ENCODE assay signal across 8 cellular contexts in the genomic region with DNA sequence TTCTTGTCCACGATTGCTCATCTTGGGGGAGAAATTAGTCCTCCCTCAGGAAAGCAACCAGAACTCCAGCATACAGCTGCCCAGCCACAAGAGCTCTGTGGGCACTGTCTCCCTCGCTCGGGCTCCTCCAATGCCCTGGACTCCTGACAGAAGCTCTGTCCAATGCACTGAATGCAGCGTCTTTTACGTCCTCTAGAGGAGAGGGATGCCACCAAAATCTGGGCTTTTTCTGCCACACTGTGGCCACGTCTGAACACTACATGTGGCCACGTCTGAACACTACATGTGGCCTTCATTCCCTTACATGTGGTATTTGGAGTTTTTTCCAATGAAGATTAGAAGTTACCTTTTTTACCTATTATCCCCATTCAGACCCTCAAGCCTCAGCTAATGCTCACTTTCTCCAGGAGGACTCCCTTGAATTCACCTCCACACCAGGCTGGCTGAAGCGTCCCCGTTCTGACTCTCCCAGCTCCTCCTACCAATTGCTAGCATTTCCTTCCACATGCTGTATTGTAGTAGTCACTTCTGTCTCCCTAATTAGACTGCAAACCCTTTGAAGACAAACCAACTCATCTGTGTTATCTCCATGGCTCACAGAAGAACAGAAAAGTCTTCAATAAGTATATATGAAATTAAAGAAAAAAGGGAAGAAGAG.
DNase-seq lines count a peak whose midpoint lies in the region; ATAC-seq and TF ChIP-seq lines count a peak whose summit lies in the region.

No MANE protein-coding gene starts in this region.

- H3K27me3 ChIP-seq in Peyer's patch = no peaks in the 10 kb centered on the region

- H3K27me3 Mint-ChIP-seq in endothelial cell (ENCODE audit: unreplicated experiment) (peaks cover 2% of the 10 kb centered on the region), mesothelial cell of epicardium (ENCODE audit: low read depth) (peaks cover 74% of the 10 kb centered on the region)
- peaks cover 11% of the 10 kb centered on the region for H3K27me3 Mint-ChIP-seq in activated T-helper 17 cell treated with anti-CD3 and anti-CD28 coated beads, Interleukin-2, amount 50 U/mL, for 72 hours

- H3K4me1 ChIP-seq in Peyer's patch = no peaks in the 10 kb centered on the region

- peak overlapping the region in 2 of 4 donors; percentile 25 to 37 for H3K4me3 ChIP-seq in Peyer's patch

- H3K36me3 Mint-ChIP-seq in endothelial cell (ENCODE audit: low read depth, unreplicated experiment) (no peaks in the 10 kb centered on the region), mesothelial cell of epicardium (no peaks in the 10 kb centered on the region)
- no peaks in the 10 kb centered on the region for H3K36me3 Mint-ChIP-seq in activated T-helper 17 cell treated with anti-CD3 and anti-CD28 coated beads, Interleukin-2, amount 50 U/mL, for 72 hours (ENCODE audit: low read depth)

- no peaks in the 10 kb centered on the region for H3K4me1 Mint-ChIP-seq in endothelial cell (ENCODE audit: unreplicated experiment)
- no peaks in the 10 kb centered on the region for H3K4me1 Mint-ChIP-seq in mesothelial cell of epicardium
- no peaks in the 10 kb centered on the region for H3K4me1 Mint-ChIP-seq in activated T-helper 17 cell treated with anti-CD3 and anti-CD28 coated beads, Interleukin-2, amount 50 U/mL, for 72 hours

- TF ChIP-seq POLR2A in Peyer's patch (IDR thresholded peaks at IDR 0.05) = no peak

- no peaks in the 10 kb centered on the region for H3K36me3 ChIP-seq in Peyer's patch

- peak; percentile 40; the same call in 1 of the 2 replicates for TF ChIP-seq CTCF in LNCAP (IDR thresholded peaks at IDR 0.05)
- TF ChIP-seq CTCF in Peyer's patch (IDR thresholded peaks at IDR 0.05) = peak in 5 of 6 experiments; percentile 41 to 86 (median 76)
- peak; percentile 68 for TF ChIP-seq CTCF in endothelial cell (IDR thresholded peaks at IDR 0.05; ENCODE audit: unreplicated experiment)
- peak; percentile 70 for TF ChIP-seq CTCF in mesothelial cell of epicardium (IDR thresholded peaks at IDR 0.05; ENCODE audit: unreplicated experiment)

- H3K4me3 Mint-ChIP-seq in endothelial cell (ENCODE audit: unreplicated experiment) (no peak overlapping the region), mesothelial cell of epicardium (no peak overlapping the region)
- H3K4me3 Mint-ChIP-seq in activated T-helper 17 cell treated with anti-CD3 and anti-CD28 coated beads, Interleukin-2, amount 50 U/mL, for 72 hours = no peak overlapping the region

- H3K9me3 Mint-ChIP-seq in endothelial cell (ENCODE audit: unreplicated experiment) (no peaks in the 10 kb centered on the region), mesothelial cell of epicardium (no peaks in the 10 kb centered on the region)
- peaks cover 10% of the 10 kb centered on the region for H3K9me3 Mint-ChIP-seq in activated T-helper 17 cell treated with anti-CD3 and anti-CD28 coated beads, Interleukin-2, amount 50 U/mL, for 72 hours

- no peak overlapping the region for H3K27ac ChIP-seq in Peyer's patch

- DNase-seq in DMS53 treated with DMSO at 0.1 percent for 48 hours (lab: John Stamatoyannopoulos, UW; ENCODE audit: unreplicated experiment) (peak; percentile 91), Peyer's patch (peak in 2 of 3 donors; percentile 55 to 62), endothelial cell (ENCODE audit: low spot score) (peak; percentile 69), mesothelial cell of epicardium (ENCODE audit: low spot score in 2 of 2, unreplicated experiment in 2 of 2) (peak in 1 of 2 experiments; percentile 56)
- DNase-seq in stimulated activated naive CD4-positive, alpha-beta T cell treated with Interleukin-2 at 50 U/mL for 16 hours (lab: John Stamatoyannopoulos, UW) = no peak

- H3K9me3 ChIP-seq in Peyer's patch = peaks cover 0 to 4% (median 0%) of the 10 kb centered on the region in 4 donors

- H3K27ac Mint-ChIP-seq in endothelial cell (ENCODE audit: unreplicated experiment) = no peak overlapping the region
- no peak overlapping the region for H3K27ac Mint-ChIP-seq in mesothelial cell of epicardium
- H3K27ac Mint-ChIP-seq in activated T-helper 17 cell treated with anti-CD3 and anti-CD28 coated beads, Interleukin-2, amount 50 U/mL, for 72 hours = no peak overlapping the region

- peak; percentile 71 for ATAC-seq in GM21360 (IDR thresholded peaks at IDR 0.05; ENCODE audit: unreplicated experiment)
- no peak for ATAC-seq in activated T-helper 17 cell treated with anti-CD3 and anti-CD28 coated beads, Interleukin-2, amount 50 U/mL, for 72 hours (replicated peaks)
